Comparison of ENCODE assay signal across 21 cellular contexts in genomic region chr4:159010100-159010499, GRCh38.
DNase-seq lines count a peak whose midpoint lies in the region; ATAC-seq and TF ChIP-seq lines count a peak whose summit lies in the region.
"Had no signal": no experiment of that assay in that cellular context is flagged by ENCODE, and none has a peak within 500 bp of the region (broad histone marks: within the 10 kb centered on the region; RNA-seq: fewer than 3 reads in every experiment).

No MANE protein-coding gene starts in this region.

- intact Hi-C loops in left ventricle myocardium superior (cut with micrococcal nuclease): loop anchor here (10.0 kb wide), 1 partner anchor 165 kb away; no protein-coding TSS in a partner anchor

- H3K27me3 ChIP-seq in DOHH2 (ENCODE audit: control insufficient read depth, low read length): no peaks in the 10 kb centered on the region
- H3K27me3 ChIP-seq in adipocyte (replicated peaks; ENCODE audit: control insufficient read depth, insufficient read depth, low read length): no peaks in the 10 kb centered on the region
- H3K27me3 ChIP-seq: ovary, transverse colon had no signal

- ATAC-seq in left ventricle myocardium superior (peak; percentile 65), GM18505 (IDR thresholded peaks at IDR 0.05; ENCODE audit: unreplicated experiment) (no peak)
- ATAC-seq: stimulated activated naive CD8-positive, alpha-beta T cell treated with anti-CD3 and anti-CD28 coated beads, Interleukin-15, Interleukin-2, amounts not matched to agents 100 U/mL and 50 U/mL, for 24 hours had no signal

- no peaks in the 10 kb centered on the region for H4K20me1 ChIP-seq in DOHH2 (ENCODE audit: control insufficient read depth, insufficient read depth, low read depth, low read length)

- H3K9me3 ChIP-seq in DOHH2 (ENCODE audit: control insufficient read depth, insufficient read depth, low read length) (no peaks in the 10 kb centered on the region), adipocyte (ENCODE audit: control insufficient read depth, low read length) (no peaks in the 10 kb centered on the region)
- H3K9me3 ChIP-seq: HAP-1, ovary, transverse colon had no signal

- H3K4me1 ChIP-seq in DOHH2 (ENCODE audit: control insufficient read depth, low read length): peaks cover 12% of the 10 kb centered on the region
- peaks cover 52% of the 10 kb centered on the region for H3K4me1 ChIP-seq in adipocyte (ENCODE audit: control insufficient read depth, insufficient read depth, low read length)
- H3K4me1 ChIP-seq: HAP-1 had no signal

- no peak overlapping the region for H3K27ac ChIP-seq in DOHH2 (ENCODE audit: low read depth, low read length)
- H3K27ac ChIP-seq: ovary had no signal

- TF ChIP-seq CTCF in DOHH2 (IDR thresholded peaks at IDR 0.05; ENCODE audit: low read depth, low read length, poor library complexity, severe bottlenecking) (no peak), GM10266 (IDR thresholded peaks at IDR 0.05; ENCODE audit: control insufficient read depth, insufficient read depth, low read depth, missing control alignments) (no peak)

- no peaks in the 10 kb centered on the region for H3K36me3 ChIP-seq in DOHH2 (ENCODE audit: control insufficient read depth, low read length)
- no peaks in the 10 kb centered on the region for H3K36me3 ChIP-seq in adipocyte (ENCODE audit: control insufficient read depth, insufficient read depth, low read length, severe bottlenecking)
- H3K36me3 ChIP-seq: HAP-1, ovary, transverse colon had no signal

- peak overlapping the region; percentile 19 for H3K4me2 ChIP-seq in DOHH2 (ENCODE audit: low read length)

- peak overlapping the region; percentile 50 for H3K9ac ChIP-seq in adipocyte (ENCODE audit: low read length)

- TF ChIP-seq POLR2A in GM18505 (IDR thresholded peaks at IDR 0.05; ENCODE audit: borderline replicate concordance, extremely low read depth, insufficient read depth, insufficient read length): no peak

- DNase-seq in adipocyte (ENCODE audit: low read depth) (no peak), left ventricle myocardium superior (no peak), pons (ENCODE audit: low spot score) (peak; percentile 9), inferior parietal cortex (ENCODE audit: extremely low spot score) (no peak), GM10266 (ENCODE audit: extremely low spot score) (no peak)
- DNase-seq in NK-92 treated with Interleukin-12 subunit alpha and Interleukin-12 subunit beta, amount 100 ng/mL, for 24 hours (lab: John Stamatoyannopoulos, UW): no peak
- DNase-seq: activated CD4-positive, alpha-beta T cell treated with anti-CD3 and anti-CD28 coated beads for 4 hours; CD8-positive, alpha-beta memory T cell; DMS79 treated with DMSO at 0.1 percent for 48 hours; effector memory CD4-positive, alpha-beta T cell; glutamatergic neuron; NCI-H1105 treated with DMSO at 0.1 percent for 48 hours; NCI-H2107; NCI-H510A treated with DMSO at 0.1 percent for 48 hours; stimulated activated naive CD8-positive, alpha-beta T cell treated with anti-CD3 and anti-CD28 coated beads, Interleukin-15, Interleukin-2, amounts not matched to agents 100 U/mL and 50 U/mL, for 24 hours had no signal

- H3F3A ChIP-seq in DOHH2 (ENCODE audit: control insufficient read depth, insufficient read depth): no peaks in the 10 kb centered on the region

- H3K4me3 ChIP-seq in DOHH2 (ENCODE audit: low read length): no peak overlapping the region
- peak overlapping the region; percentile 7 for H3K4me3 ChIP-seq in adipocyte (ENCODE audit: low read length)
- H3K4me3 ChIP-seq: HAP-1, ovary, skin epidermis, transverse colon had no signal

- no peaks in the 10 kb centered on the region for H3K9me2 ChIP-seq in DOHH2 (replicated peaks; ENCODE audit: control insufficient read depth, low read length)

- H3K79me2 ChIP-seq in DOHH2 (ENCODE audit: control insufficient read depth, low read length): no peaks in the 10 kb centered on the region
